ENCODE assay signal across 3 cellular contexts in the genomic region with DNA sequence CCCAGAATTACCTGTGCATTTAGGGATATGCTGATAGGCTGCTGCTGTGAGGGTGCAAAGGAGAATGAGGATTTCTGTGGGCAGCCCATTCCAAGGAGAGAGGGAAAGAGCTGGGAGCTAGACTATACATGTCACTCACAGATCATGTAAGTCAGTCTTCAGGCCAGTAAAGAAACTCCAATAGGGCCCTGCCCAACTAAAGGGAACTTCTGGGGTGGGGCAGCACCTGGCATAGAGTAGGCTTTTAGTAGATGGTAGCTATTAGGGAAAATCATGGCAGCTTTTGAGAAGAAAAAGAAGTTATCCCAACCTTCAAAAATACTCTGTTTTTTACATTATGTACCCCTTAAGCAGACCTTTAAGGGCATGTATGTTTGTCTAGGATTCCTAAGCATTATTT.
"Had no signal": no experiment of that assay in that cellular context is flagged by ENCODE, and none has a peak within 500 bp of the region (broad histone marks: within the 10 kb centered on the region; RNA-seq: fewer than 3 reads in every experiment).

No MANE protein-coding gene starts in this region.

- DNase-seq: GDM1, GF-D8 had no signal

- ATAC-seq: GM12878 had no signal

- H3K4me3 ChIP-seq: GM12878 had no signal
